In the genomic region with DNA sequence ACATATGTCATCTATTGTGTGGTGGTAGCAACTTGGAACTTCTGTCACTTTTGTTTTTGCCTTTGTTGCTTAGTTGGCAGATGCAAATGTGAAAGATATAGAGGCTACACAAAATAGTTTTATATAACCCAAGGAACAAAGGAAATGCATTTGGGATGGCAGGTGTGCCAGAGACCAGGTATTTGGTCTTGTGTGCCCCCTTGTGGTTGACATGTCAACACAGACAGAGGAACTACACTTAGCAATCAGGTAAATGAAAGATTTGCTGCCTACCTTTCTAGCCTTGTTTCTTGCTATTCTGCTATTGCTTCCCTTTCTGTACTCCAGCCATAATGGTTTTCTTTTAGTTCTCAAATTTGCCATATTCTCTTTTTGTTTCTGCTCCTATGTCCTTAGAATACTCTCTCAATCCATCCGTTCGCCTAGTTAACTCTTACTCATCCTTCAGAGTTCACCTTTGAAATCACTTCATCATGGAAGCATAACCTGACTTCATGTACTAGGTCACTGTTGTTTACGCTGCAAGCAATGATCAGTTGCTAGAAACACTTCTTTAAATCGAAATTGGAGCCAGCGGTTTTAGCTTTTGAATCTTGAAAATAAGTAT, we compare ENCODE assay signal across 9 cellular contexts.
DNase-seq lines count a peak whose midpoint lies in the region; ATAC-seq and TF ChIP-seq lines count a peak whose summit lies in the region.
"Had no signal": no experiment of that assay in that cellular context is flagged by ENCODE, and none has a peak within 500 bp of the region (broad histone marks: within the 10 kb centered on the region; RNA-seq: fewer than 3 reads in every experiment).

No MANE protein-coding gene starts in this region.

- H3K36me3 Mint-ChIP-seq in immature natural killer cell, result no peaks in the 10 kb centered on the region

- no peaks in the 10 kb centered on the region for H3K27me3 Mint-ChIP-seq in immature natural killer cell (ENCODE audit: low read depth in 3 of 3)

- TF ChIP-seq CTCF in fibroblast of mammary gland (conservative IDR thresholded peaks at IDR 0.05; ENCODE audit: control insufficient read depth, insufficient read depth, low read depth, low read length) (peak; percentile 64), stomach (IDR thresholded peaks at IDR 0.05) (peak in 4 of 7 experiments; percentile 29 to 58 (median 44))

- no peaks in the 10 kb centered on the region for H3K27me3 ChIP-seq in H7 (ENCODE audit: control insufficient read depth, insufficient read depth, low read length)
- H3K27me3 ChIP-seq in stomach, result no peaks in the 10 kb centered on the region
- H3K27me3 ChIP-seq: SJCRH30 had no signal

- WGBS in stomach, 5 donors, result 62 to 79% (median 65%) methylated on average over 5 of the region's 5 CpGs

- no peak for TF ChIP-seq POLR2A in stomach (IDR thresholded peaks at IDR 0.05)

- no peaks in the 10 kb centered on the region for H3K4me1 Mint-ChIP-seq in immature natural killer cell

- no peak for TF ChIP-seq EP300 in stomach (IDR thresholded peaks at IDR 0.05)

- no peak overlapping the region for H3K4me3 Mint-ChIP-seq in immature natural killer cell

- no peaks in the 10 kb centered on the region for H3K36me3 ChIP-seq in H7 (replicated peaks; ENCODE audit: control insufficient read depth, insufficient read depth, low read length)
- H3K36me3 ChIP-seq in stomach, result no peaks in the 10 kb centered on the region
- H3K36me3 ChIP-seq: SJCRH30 had no signal

- peaks cover 0 to 24% (median 17%) of the 10 kb centered on the region in 4 donors for H3K9me3 ChIP-seq in stomach
- H3K9me3 ChIP-seq: SJCRH30 had no signal

- H3K9me3 Mint-ChIP-seq in immature natural killer cell, result peaks cover 2 to 37% (median 15%) of the 10 kb centered on the region in 6 donors

- no peak overlapping the region for H3K27ac ChIP-seq in stomach
- H3K27ac ChIP-seq: SJCRH30 had no signal

- no peak overlapping the region for H3K27ac Mint-ChIP-seq in immature natural killer cell

- no peaks in the 10 kb centered on the region for H3K4me1 ChIP-seq in stomach
- H3K4me1 ChIP-seq: SJCRH30 had no signal

- DNase-seq in GM03348 (ENCODE audit: low spot score) (peak; percentile 16), H7 (peak; percentile 26), NCI-H748 treated with DMSO at 0.1 percent for 48 hours (lab: John Stamatoyannopoulos, UW) (peak; percentile 13), fibroblast of mammary gland (ENCODE audit: low read depth) (peak; percentile 45), stomach (peak; percentile 49), immature natural killer cell (no peak), NCI-H2227 (lab: John Stamatoyannopoulos, UW; ENCODE audit: unreplicated experiment) (no peak)

- H3K4me3 ChIP-seq in H7 (ENCODE audit: insufficient read depth, low read depth, low read length) (no peak overlapping the region), fibroblast of mammary gland (ENCODE audit: control insufficient read depth, low read depth, low read length) (no peak overlapping the region), stomach (no peak overlapping the region)
- H3K4me3 ChIP-seq: SJCRH30 had no signal

- no peak for ATAC-seq in GM21526 (IDR thresholded peaks at IDR 0.05; ENCODE audit: low FRiP score, unreplicated experiment)

- intact Hi-C loops in stomach (cut with DNase I; ENCODE audit: low total_unique reads), result loop anchor here (10.0 kb wide), 1 partner anchor 77 kb away; no protein-coding TSS in a partner anchor

Comparison
In these comparisons a context has a peak if more than half of its experiments do, and no peak if none do; other contexts are left out.
1. DNase-seq: peak in GM03348 (single experiment), H7 (single experiment), NCI-H748 treated with DMSO at 0.1 percent for 48 hours (single experiment), fibroblast of mammary gland (single experiment) and stomach (single experiment); none in immature natural killer cell (0 of 3) and NCI-H2227 (single experiment).